In the genomic region with DNA sequence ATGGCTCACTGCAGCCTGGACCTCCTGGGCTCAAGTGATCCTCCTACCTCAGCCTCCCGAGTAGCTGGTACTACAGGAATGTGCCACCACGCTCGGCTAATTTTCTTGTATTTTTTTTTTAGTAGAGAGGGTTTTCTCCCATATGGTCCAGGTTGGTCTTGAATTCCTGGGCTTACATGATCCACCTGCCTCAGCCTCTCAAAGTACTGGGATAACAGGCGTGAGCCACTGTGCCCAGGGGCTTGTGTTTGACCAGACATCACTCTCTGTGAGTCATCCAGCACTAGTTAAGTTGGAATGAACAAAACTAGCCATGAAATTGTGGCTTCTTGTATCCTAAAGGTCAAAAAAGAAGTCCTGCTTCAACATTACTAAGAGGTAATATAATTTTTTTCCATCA, we compare ENCODE assay signal across 8 cellular contexts. TPM values are rescaled to one million over a fixed set of nuclear protein-coding genes. Genes with fewer than 3 reads are reported as not detected.
DNase-seq lines count a peak whose midpoint lies in the region; ATAC-seq and TF ChIP-seq lines count a peak whose summit lies in the region.
"Not testable (repeated sequence)": the region's sequence is repeated elsewhere in the genome, so short reads cannot be mapped to it uniquely, and the experiment has no call there.
"Had no signal": no experiment of that assay in that cellular context is flagged by ENCODE, and none has a peak within 500 bp of the region (broad histone marks: within the 10 kb centered on the region; RNA-seq: fewer than 3 reads in every experiment).

No MANE protein-coding gene starts in this region.

- not testable (repeated sequence) for H3K4me3 Mint-ChIP-seq in MCF 10A (ENCODE audit: unreplicated experiment); immature natural killer cell; natural killer cell; stimulated activated naive B cell treated with anti-CD40 and anti-IgM and Interleukin-4, amounts not matched to agents 10 μg/mL and 1 μg/mL and 100 μg/mL, for 72 hours

- not testable (repeated sequence) for TF ChIP-seq CTCF in MCF 10A (IDR thresholded peaks at IDR 0.05; ENCODE audit: unreplicated experiment); natural killer cell (IDR thresholded peaks at IDR 0.05)

- not testable (repeated sequence) for H3K27me3 ChIP-seq in Karpas-422 (ENCODE audit: low read length)

- not testable (repeated sequence) for H3K36me3 Mint-ChIP-seq in MCF 10A (ENCODE audit: insufficient read depth, unreplicated experiment); natural killer cell
- peaks cover 4 to 22% (median 8%) of the 10 kb centered on the region in 3 donors for H3K36me3 Mint-ChIP-seq in immature natural killer cell
- peaks cover 40 to 59% of the 10 kb centered on the region in 2 donors for H3K36me3 Mint-ChIP-seq in stimulated activated naive B cell treated with anti-CD40 and anti-IgM and Interleukin-4, amounts not matched to agents 10 μg/mL and 1 μg/mL and 100 μg/mL, for 72 hours

- H3K27me3 Mint-ChIP-seq in MCF 10A (ENCODE audit: insufficient read depth, unreplicated experiment); natural killer cell (ENCODE audit: low read depth in 2 of 2); stimulated activated naive B cell treated with anti-CD40 and anti-IgM and Interleukin-4, amounts not matched to agents 10 μg/mL and 1 μg/mL and 100 μg/mL, for 72 hours: not testable (repeated sequence)
- peaks cover 8 to 12% (median 10%) of the 10 kb centered on the region in 3 donors for H3K27me3 Mint-ChIP-seq in immature natural killer cell (ENCODE audit: low read depth in 3 of 3)

- H3K9me3 ChIP-seq in Karpas-422 (ENCODE audit: low read length): not testable (repeated sequence)

- DNase-seq in Daoy (ENCODE audit: low read depth) (peak; percentile 19), RPMI7951 (ENCODE audit: low read depth) (peak; percentile 46), MCF 10A (ENCODE audit: unreplicated experiment) (peak; percentile 16)
- DNase-seq in Karpas-422; immature natural killer cell; natural killer cell; stimulated activated naive B cell treated with anti-CD40 and anti-IgM and Interleukin-4, amounts not matched to agents 10 μg/mL and 1 μg/mL and 100 μg/mL, for 72 hours: not testable (repeated sequence)

- H3K27ac ChIP-seq in Karpas-422 (ENCODE audit: low read length): 0 out of 2 replicates have a peak overlapping the region, but pooled peaks have one; percentile 18

- H3K4me2 ChIP-seq in Karpas-422 (ENCODE audit: low read depth, low read length, poor library complexity, severe bottlenecking): not testable (repeated sequence)

- H3K4me1 Mint-ChIP-seq in MCF 10A (ENCODE audit: insufficient read depth, unreplicated experiment): not testable (repeated sequence)
- H3K4me1 Mint-ChIP-seq in immature natural killer cell (peaks cover 79 to 88% of the 10 kb centered on the region in 2 donors), natural killer cell (peaks cover 54 to 57% of the 10 kb centered on the region in 2 donors)
- H3K4me1 Mint-ChIP-seq in stimulated activated naive B cell treated with anti-CD40 and anti-IgM and Interleukin-4, amounts not matched to agents 10 μg/mL and 1 μg/mL and 100 μg/mL, for 72 hours: peaks cover 38 to 87% of the 10 kb centered on the region in 2 donors

- CTCF ChIA-PET in MCF 10A (lab: Yijun Ruan, JAX): not testable (repeated sequence)

- BruUV-seq in MCF 10A (replicated peaks; lab: Mats Ljungman, UMichigan): not testable (repeated sequence)

- not testable (repeated sequence) for H3K4me3 ChIP-seq in Karpas-422 (ENCODE audit: low read length)

- H3K27ac Mint-ChIP-seq in MCF 10A (ENCODE audit: low read depth, unreplicated experiment): not testable (repeated sequence)
- H3K27ac Mint-ChIP-seq in immature natural killer cell (peak overlapping the region in 4 of 6 donors; percentile 21 to 100 (median 68)), natural killer cell (peak overlapping the region; percentile 79 to 100)
- H3K27ac Mint-ChIP-seq in stimulated activated naive B cell treated with anti-CD40 and anti-IgM and Interleukin-4, amounts not matched to agents 10 μg/mL and 1 μg/mL and 100 μg/mL, for 72 hours: peak overlapping the region; percentile 91

- not testable (repeated sequence) for H3K36me3 ChIP-seq in Karpas-422 (ENCODE audit: insufficient read depth, low read length)

- H2AFZ ChIP-seq in Karpas-422 (ENCODE audit: low read length): not testable (repeated sequence)

- H3K9ac ChIP-seq in Karpas-422 (ENCODE audit: low read length): not testable (repeated sequence)

- not testable (repeated sequence) for H3K9me3 Mint-ChIP-seq in MCF 10A (ENCODE audit: unreplicated experiment); immature natural killer cell; natural killer cell; stimulated activated naive B cell treated with anti-CD40 and anti-IgM and Interleukin-4, amounts not matched to agents 10 μg/mL and 1 μg/mL and 100 μg/mL, for 72 hours

- POLR2A ChIA-PET in MCF 10A (lab: Yijun Ruan, JAX): interaction anchor here (1.2 kb wide), 1 partner anchor 17 kb away, joined by 3 read pairs; a partner anchor contains a TSS

- H3K79me2 ChIP-seq in Karpas-422 (ENCODE audit: low read length): peaks cover 52% of the 10 kb centered on the region

- not testable (repeated sequence) for H3K9me2 ChIP-seq in Karpas-422 (replicated peaks; ENCODE audit: insufficient read depth, low read length)

- not testable (repeated sequence) for H4K20me1 ChIP-seq in Karpas-422 (ENCODE audit: insufficient read depth, low read depth, low read length)

- H3K4me1 ChIP-seq in Karpas-422 (ENCODE audit: low read length): peaks cover 38% of the 10 kb centered on the region

- intact Hi-C loops in MCF 10A (cut with micrococcal nuclease); natural killer cell (cut with micrococcal nuclease): not testable (repeated sequence)

- not testable (repeated sequence) for ATAC-seq in natural killer cell; stimulated activated naive B cell treated with anti-CD40 and anti-IgM and Interleukin-4, amounts not matched to agents 10 μg/mL and 1 μg/mL and 100 μg/mL, for 72 hours (replicated peaks)

RNA-seq across cellular contexts. Expression of a gene that starts 16.7 kb away (rescaled TPM):
- 72.6 and 79.7 TPM in 2 replicates for total RNA-seq in Daoy (2014; rRNA removed; shearing (Covaris generic))
- total RNA-seq in Karpas-422 (2014; rRNA removed; shearing (Covaris generic); ENCODE audit: low replicate concordance): 66.7 and 136 TPM in 2 replicates
- total RNA-seq in RPMI7951 (2014; rRNA removed; shearing (Covaris generic)): 75.6 and 92.5 TPM in 2 replicates
- total RNA-seq in MCF 10A (2022) (127 and 147 TPM in 2 replicates), natural killer cell (100 to 1,000 TPM in 2 of 3 donors, 10 to 100 TPM in 1; 87.0 to 131 (median 107) TPM)
- polyA plus RNA-seq in immature natural killer cell: 100 to 1,000 TPM; 146 to 193 (median 169) TPM

RNA-seq across cellular contexts. Expression of a gene that starts 59.8 kb away (rescaled TPM):
- total RNA-seq in Daoy (2014; rRNA removed; shearing (Covaris generic)): 3.6 and 3.8 TPM in 2 replicates
- total RNA-seq in Karpas-422 (2014; rRNA removed; shearing (Covaris generic); ENCODE audit: low replicate concordance): 44.7 and 59.9 TPM in 2 replicates
- total RNA-seq in RPMI7951 (2014; rRNA removed; shearing (Covaris generic)): 4.4 and 4.8 TPM in 2 replicates
- total RNA-seq in MCF 10A (2022): 1.4 and 1.6 TPM in 2 replicates
- polyA plus RNA-seq in immature natural killer cell: 1 to 10 TPM in 2 of 3 donors, under 1 TPM in 1; 0.88 to 4.8 (median 3.5) TPM
- total RNA-seq in natural killer cell: 10 to 100 TPM; 16.5 to 20.9 (median 19.4) TPM
- total RNA-seq: HT-29 had no signal
